Comparison of ENCODE assay signal across 1 cellular context in the genomic region with DNA sequence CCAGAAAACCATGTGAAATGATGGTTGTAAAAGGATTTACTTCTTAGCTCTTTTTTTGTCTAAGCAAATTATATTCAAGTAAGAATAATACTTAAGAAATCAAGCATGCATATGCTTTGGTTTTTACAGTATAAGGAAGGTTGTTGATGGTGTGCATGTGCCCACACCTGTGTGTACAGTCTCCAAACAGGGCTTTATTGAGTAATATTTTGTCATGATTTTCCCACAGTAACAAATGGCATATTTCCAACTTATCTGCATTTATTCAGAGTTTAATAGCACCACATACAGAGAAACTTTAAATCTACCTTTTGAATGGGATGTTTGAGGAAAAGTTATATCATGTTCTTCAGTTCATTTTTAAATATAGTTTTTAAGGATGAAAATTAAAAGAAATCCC.
TF ChIP-seq lines count a peak whose summit lies in the region.

No MANE protein-coding gene starts in this region.

TF ChIP-seq in HCT116, 20 proteins besides CTCF, POLR2A, EP300 and RAD21:
- no peak for TF ChIP-seq ELF1 (IDR thresholded peaks at IDR 0.05; ENCODE audit: borderline replicate concordance, low read depth)
- no peak for TF ChIP-seq CEBPB (IDR thresholded peaks at IDR 0.05; ENCODE audit: low read depth)
- TF ChIP-seq SP1 (IDR thresholded peaks at IDR 0.05; ENCODE audit: low read depth), result no peak
- TF ChIP-seq, protein P1, sequence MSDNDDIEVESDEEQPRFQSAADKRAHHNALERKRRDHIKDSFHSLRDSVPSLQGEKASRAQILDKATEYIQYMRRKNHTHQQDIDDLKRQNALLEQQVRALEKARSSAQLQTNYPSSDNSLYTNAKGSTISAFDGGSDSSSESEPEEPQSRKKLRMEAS (IDR thresholded peaks at IDR 0.05), result no peak; the same call in 1 of the 2 replicates
- TF ChIP-seq ZNF274 (IDR thresholded peaks at IDR 0.05; ENCODE audit: low read depth, low read length), result no peak
- no peak for TF ChIP-seq SIN3A (IDR thresholded peaks at IDR 0.05; ENCODE audit: low read depth)
- TF ChIP-seq, protein P2, sequence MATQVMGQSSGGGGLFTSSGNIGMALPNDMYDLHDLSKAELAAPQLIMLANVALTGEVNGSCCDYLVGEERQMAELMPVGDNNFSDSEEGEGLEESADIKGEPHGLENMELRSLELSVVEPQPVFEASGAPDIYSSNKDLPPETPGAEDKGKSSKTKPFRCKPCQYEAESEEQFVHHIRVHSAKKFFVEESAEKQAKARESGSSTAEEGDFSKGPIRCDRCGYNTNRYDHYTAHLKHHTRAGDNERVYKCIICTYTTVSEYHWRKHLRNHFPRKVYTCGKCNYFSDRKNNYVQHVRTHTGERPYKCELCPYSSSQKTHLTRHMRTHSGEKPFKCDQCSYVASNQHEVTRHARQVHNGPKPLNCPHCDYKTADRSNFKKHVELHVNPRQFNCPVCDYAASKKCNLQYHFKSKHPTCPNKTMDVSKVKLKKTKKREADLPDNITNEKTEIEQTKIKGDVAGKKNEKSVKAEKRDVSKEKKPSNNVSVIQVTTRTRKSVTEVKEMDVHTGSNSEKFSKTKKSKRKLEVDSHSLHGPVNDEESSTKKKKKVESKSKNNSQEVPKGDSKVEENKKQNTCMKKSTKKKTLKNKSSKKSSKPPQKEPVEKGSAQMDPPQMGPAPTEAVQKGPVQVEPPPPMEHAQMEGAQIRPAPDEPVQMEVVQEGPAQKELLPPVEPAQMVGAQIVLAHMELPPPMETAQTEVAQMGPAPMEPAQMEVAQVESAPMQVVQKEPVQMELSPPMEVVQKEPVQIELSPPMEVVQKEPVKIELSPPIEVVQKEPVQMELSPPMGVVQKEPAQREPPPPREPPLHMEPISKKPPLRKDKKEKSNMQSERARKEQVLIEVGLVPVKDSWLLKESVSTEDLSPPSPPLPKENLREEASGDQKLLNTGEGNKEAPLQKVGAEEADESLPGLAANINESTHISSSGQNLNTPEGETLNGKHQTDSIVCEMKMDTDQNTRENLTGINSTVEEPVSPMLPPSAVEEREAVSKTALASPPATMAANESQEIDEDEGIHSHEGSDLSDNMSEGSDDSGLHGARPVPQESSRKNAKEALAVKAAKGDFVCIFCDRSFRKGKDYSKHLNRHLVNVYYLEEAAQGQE (IDR thresholded peaks at IDR 0.05; ENCODE audit: low read depth), result no peak
- TF ChIP-seq FOSL1 (IDR thresholded peaks at IDR 0.05; ENCODE audit: low read depth), result no peak
- no peak for TF ChIP-seq JUND (IDR thresholded peaks at IDR 0.05)
- no peak for TF ChIP-seq EGR1 (IDR thresholded peaks at IDR 0.05; ENCODE audit: low read depth)
- no peak for TF ChIP-seq EZH2phosphoT487 (IDR thresholded peaks at IDR 0.05; ENCODE audit: borderline replicate concordance)
